Comparison of ENCODE assay signal across 8 cellular contexts in genomic region chr10:104122273-104123107, GRCh38. TPM values are rescaled to one million over a fixed set of nuclear protein-coding genes. Genes with fewer than 3 reads are reported as not detected.
DNase-seq lines count a peak whose midpoint lies in the region; ATAC-seq lines count a peak whose summit lies in the region.

No MANE protein-coding gene starts in this region.

- peaks cover 11% of the 10 kb centered on the region for H3K4me1 ChIP-seq in HUES48 (ENCODE audit: control insufficient read depth, insufficient read depth, low read length)
- peaks cover 1% of the 10 kb centered on the region for H3K4me1 ChIP-seq in right cardiac atrium (ENCODE audit: control insufficient read depth, insufficient read depth, low read length)
- peaks cover 6 to 11% (median 10%) of the 10 kb centered on the region in 3 donors for H3K4me1 ChIP-seq in skeletal muscle tissue (ENCODE audit: control insufficient read depth in 3 of 3, insufficient read depth in 3 of 3, low read length in 3 of 3)

- H3K9ac ChIP-seq in HUES48 (ENCODE audit: low read depth, low read length) = peak overlapping the region; percentile 91
- H3K9ac ChIP-seq in skeletal muscle tissue (ENCODE audit: low read depth in 1 of 3, low read length in 3 of 3) = peak overlapping the region; percentile 89 to 98 (median 95)

- no peaks in the 10 kb centered on the region for H3K9me3 ChIP-seq in HUES48 (ENCODE audit: control insufficient read depth, insufficient read depth, low read length)
- H3K9me3 ChIP-seq in right cardiac atrium (ENCODE audit: control insufficient read depth, low read length) = no peaks in the 10 kb centered on the region
- no peaks in the 10 kb centered on the region for H3K9me3 ChIP-seq in skeletal muscle tissue (ENCODE audit: control insufficient read depth in 3 of 3, low read length in 3 of 3)

- H3K27me3 ChIP-seq in HUES48 (ENCODE audit: control insufficient read depth, insufficient read depth, low read length) (no peaks in the 10 kb centered on the region), right cardiac atrium (ENCODE audit: control insufficient read depth, insufficient read depth) (no peaks in the 10 kb centered on the region), skeletal muscle tissue (ENCODE audit: control insufficient read depth in 3 of 3, insufficient read depth in 3 of 3, low read length in 3 of 3) (no peaks in the 10 kb centered on the region)

- ATAC-seq in activated naive CD4-positive, alpha-beta T cell treated with anti-CD3 and anti-CD28 coated beads, Interleukin-2, amount 50 U/mL, for 72 hours = peak in 1 of 2 donors; percentile 1
- peak in 1 of 2 donors; percentile 0 for ATAC-seq in right cardiac atrium
- ATAC-seq in GM21390 (IDR thresholded peaks at IDR 0.05; ENCODE audit: unreplicated experiment) = no peak

- intact Hi-C loops in right cardiac atrium (cut with DNase I) = loop anchor here in 2 of 4 donors (5.0 to 10.0 kb wide), 2 partner anchors 235 to 238 kb away; no protein-coding TSS in a partner anchor

- peak overlapping the region; percentile 97 for H3K27ac ChIP-seq in HUES48 (ENCODE audit: low read depth, low read length)
- H3K27ac ChIP-seq in right cardiac atrium (ENCODE audit: low read length) = peak overlapping the region; percentile 64
- peak overlapping the region; percentile 100 for H3K27ac ChIP-seq in skeletal muscle tissue (ENCODE audit: low read depth, low read length)

- H3K27ac Mint-ChIP-seq in activated naive CD4-positive, alpha-beta T cell treated with anti-CD3 and anti-CD28 coated beads, Interleukin-2, amount 50 U/mL, for 72 hours = peak overlapping the region; percentile 95 to 98

- peak; percentile 25 for DNase-seq in stimulated activated CD4-positive, alpha-beta T cell treated with anti-CD3 and anti-CD28 coated beads, Interleukin-15, amount 100 ng/mL, for 24 hours
- no peak for DNase-seq in stimulated activated CD4-positive, alpha-beta T cell treated with anti-CD3 and anti-CD28 coated beads, Interleukin-4, amount 100 ng/mL, for 24 hours
- DNase-seq in activated naive CD4-positive, alpha-beta T cell treated with anti-CD3 and anti-CD28 coated beads, Interleukin-2, amount 50 U/mL, for 72 hours (ENCODE audit: low spot score in 2 of 2) = no peak
- DNase-seq in right cardiac atrium (peak in 1 of 3 donors; percentile 58), GM19240 (ENCODE audit: insufficient read length, low spot score) (no peak)

- peaks cover 5 to 6% of the 10 kb centered on the region in 2 donors for H3K36me3 Mint-ChIP-seq in activated naive CD4-positive, alpha-beta T cell treated with anti-CD3 and anti-CD28 coated beads, Interleukin-2, amount 50 U/mL, for 72 hours

- peak overlapping the region; percentile 79 for H3K4me3 ChIP-seq in HUES48 (ENCODE audit: low read depth, low read length)
- peak overlapping the region; percentile 74 for H3K4me3 ChIP-seq in right cardiac atrium (ENCODE audit: low read length)
- H3K4me3 ChIP-seq in skeletal muscle tissue (ENCODE audit: low read length in 3 of 3) = peak overlapping the region; percentile 87 to 95 (median 90)

- H3K9me3 Mint-ChIP-seq in activated naive CD4-positive, alpha-beta T cell treated with anti-CD3 and anti-CD28 coated beads, Interleukin-2, amount 50 U/mL, for 72 hours = no peaks in the 10 kb centered on the region

- H3K36me3 ChIP-seq in HUES48 (ENCODE audit: control insufficient read depth, insufficient read depth, low read length) = no peaks in the 10 kb centered on the region
- H3K36me3 ChIP-seq in skeletal muscle tissue (ENCODE audit: control insufficient read depth in 3 of 3, insufficient read depth in 3 of 3, low read length in 3 of 3) = no peaks in the 10 kb centered on the region

- WGBS in right cardiac atrium = 23% methylated on average over 20 of the region's 20 CpGs

RNA-seq across cellular contexts. Expression of gene SFR1, which starts 0.5 kb away (rescaled TPM):
- 10 to 100 TPM; 14.8 to 19.4 TPM for total RNA-seq in activated naive CD4-positive, alpha-beta T cell treated with anti-CD3 and anti-CD28 coated beads, Interleukin-2, amount 50 U/mL, for 72 hours
- total RNA-seq in right cardiac atrium (1 to 10 TPM; 7.0 to 8.4 (median 7.3) TPM), skeletal muscle tissue (2.1 TPM)
- 7.1 TPM for polyA plus RNA-seq in right cardiac atrium

RNA-seq across cellular contexts. Expression of gene COL17A1, which starts 36.8 kb away (rescaled TPM):
- not detected for total RNA-seq in activated naive CD4-positive, alpha-beta T cell treated with anti-CD3 and anti-CD28 coated beads, Interleukin-2, amount 50 U/mL, for 72 hours
- total RNA-seq in right cardiac atrium (under 1 TPM in 3 of 4 donors, not detected in 1; 0.12 to 0.43 (median 0.14) TPM), skeletal muscle tissue (under 0.01 TPM)
- 0.07 TPM for polyA plus RNA-seq in right cardiac atrium
